Comparison of ENCODE assay signal across 19 cellular contexts in genomic region chr22:26291940-26292666, GRCh38.
A peak's percentile ranks its signal among the peaks of the same experiment; 100 is the strongest.
DNase-seq lines count a peak whose midpoint lies in the region; ATAC-seq and TF ChIP-seq lines count a peak whose summit lies in the region.
"Had no signal": no experiment of that assay in that cellular context is flagged by ENCODE, and none has a peak within 500 bp of the region (broad histone marks: within the 10 kb centered on the region; RNA-seq: fewer than 3 reads in every experiment).

No MANE protein-coding gene starts in this region.

- no peak overlapping the region for H3K27ac Mint-ChIP-seq in WTC11
- H3K27ac Mint-ChIP-seq in stimulated activated memory B cell treated with anti-CD40 and anti-IgM and Interleukin-4, amounts not matched to agents 10 μg/mL and 1 μg/mL and 100 μg/mL, for 72 hours = no peak overlapping the region
- H3K27ac Mint-ChIP-seq: IgD-negative memory B cell had no signal

- no peaks in the 10 kb centered on the region for H3K27me3 Mint-ChIP-seq in WTC11 (ENCODE audit: low read depth)
- H3K27me3 Mint-ChIP-seq in stimulated activated memory B cell treated with anti-CD40 and anti-IgM and Interleukin-4, amounts not matched to agents 10 μg/mL and 1 μg/mL and 100 μg/mL, for 72 hours = no peaks in the 10 kb centered on the region

- H3K9me3 Mint-ChIP-seq in WTC11 = no peaks in the 10 kb centered on the region
- H3K9me3 Mint-ChIP-seq in stimulated activated memory B cell treated with anti-CD40 and anti-IgM and Interleukin-4, amounts not matched to agents 10 μg/mL and 1 μg/mL and 100 μg/mL, for 72 hours = peaks cover 4% of the 10 kb centered on the region
- H3K9me3 Mint-ChIP-seq: CD4-positive, alpha-beta memory T cell had no signal

- CTCF ChIA-PET in WTC11 (lab: Charles Lee) = interaction anchor here (1.5 to 3.8 kb wide), 2 partner anchors 38 to 120 kb away, joined by 4 to 26 read pairs; no protein-coding TSS in a partner anchor

- POLR2A ChIA-PET in WTC11 (lab: Charles Lee) = no interaction called here

- H3K27me3 ChIP-seq in H7 (ENCODE audit: control insufficient read depth, insufficient read depth, low read length) = no peaks in the 10 kb centered on the region
- H3K27me3 ChIP-seq: BE2C had no signal

- peaks cover 27% of the 10 kb centered on the region for H3K4me1 Mint-ChIP-seq in WTC11
- H3K4me1 Mint-ChIP-seq in stimulated activated memory B cell treated with anti-CD40 and anti-IgM and Interleukin-4, amounts not matched to agents 10 μg/mL and 1 μg/mL and 100 μg/mL, for 72 hours = peaks cover 14% of the 10 kb centered on the region

- no peak overlapping the region for H3K4me3 ChIP-seq in H7 (ENCODE audit: insufficient read depth, low read depth, low read length)
- H3K4me3 ChIP-seq: GM12878 had no signal

- no peaks in the 10 kb centered on the region for H3K36me3 ChIP-seq in H7 (replicated peaks; ENCODE audit: control insufficient read depth, insufficient read depth, low read length)
- H3K36me3 ChIP-seq: BE2C had no signal

- ATAC-seq in WTC11 = peak; percentile 51
- ATAC-seq in stimulated activated memory B cell treated with anti-CD40 and anti-IgM and Interleukin-4, amounts not matched to agents 10 μg/mL and 1 μg/mL and 100 μg/mL, for 72 hours = peak; percentile 6
- ATAC-seq in GM21526 (IDR thresholded peaks at IDR 0.05; ENCODE audit: low FRiP score, unreplicated experiment) = no peak
- ATAC-seq: GM12878, HepG2 had no signal

- no peaks in the 10 kb centered on the region for H3K36me3 Mint-ChIP-seq in WTC11
- H3K36me3 Mint-ChIP-seq in stimulated activated memory B cell treated with anti-CD40 and anti-IgM and Interleukin-4, amounts not matched to agents 10 μg/mL and 1 μg/mL and 100 μg/mL, for 72 hours = no peaks in the 10 kb centered on the region
- H3K36me3 Mint-ChIP-seq: CD14-positive monocyte; CD4-positive, alpha-beta memory T cell had no signal

- TF ChIP-seq CTCF in WTC11 (IDR thresholded peaks at IDR 0.05) = no peak

- H3K4me3 Mint-ChIP-seq in WTC11 = no peak overlapping the region
- no peak overlapping the region for H3K4me3 Mint-ChIP-seq in stimulated activated memory B cell treated with anti-CD40 and anti-IgM and Interleukin-4, amounts not matched to agents 10 μg/mL and 1 μg/mL and 100 μg/mL, for 72 hours
- H3K4me3 Mint-ChIP-seq: CD14-positive monocyte; CD4-positive, alpha-beta memory T cell; IgD-negative memory B cell had no signal

- DNase-seq in H7 (peak; percentile 45), WTC11 (ENCODE audit: low spot score) (no peak), COLO668 (lab: John Stamatoyannopoulos, UW; ENCODE audit: unreplicated experiment) (no peak)
- no peak for DNase-seq in activated naive CD4-positive, alpha-beta T cell (lab: John Stamatoyannopoulos, UW)
- DNase-seq: ACHN; BE2C; Calu3; CD4-positive, alpha-beta memory T cell; DMS 273 treated with DMSO at 0.1 percent for 48 hours; DMS53; DND-41; EL; KG1 had no signal

TF ChIP-seq in WTC11, 78 proteins besides CTCF, POLR2A, EP300 and RAD21:
- TF ChIP-seq ZNF219 (CRISPR knock-in tag; IDR thresholded peaks at IDR 0.05; ENCODE audit: borderline replicate concordance) = no peak
- no peak for TF ChIP-seq ZBTB43 (CRISPR knock-in tag; IDR thresholded peaks at IDR 0.05)
- no peak for TF ChIP-seq OVOL2 (CRISPR knock-in tag; IDR thresholded peaks at IDR 0.05; ENCODE audit: borderline replicate concordance)
- TF ChIP-seq SMAD4 (CRISPR knock-in tag; IDR thresholded peaks at IDR 0.05) = no peak
- peak; percentile 68; the same call in 1 of the 2 replicates for TF ChIP-seq ZNF512 (CRISPR knock-in tag; IDR thresholded peaks at IDR 0.05; ENCODE audit: borderline replicate concordance)
- no peak for TF ChIP-seq AR (CRISPR knock-in tag; IDR thresholded peaks at IDR 0.05)
